Comparison of ENCODE assay signal across 22 cellular contexts in the genomic region with DNA sequence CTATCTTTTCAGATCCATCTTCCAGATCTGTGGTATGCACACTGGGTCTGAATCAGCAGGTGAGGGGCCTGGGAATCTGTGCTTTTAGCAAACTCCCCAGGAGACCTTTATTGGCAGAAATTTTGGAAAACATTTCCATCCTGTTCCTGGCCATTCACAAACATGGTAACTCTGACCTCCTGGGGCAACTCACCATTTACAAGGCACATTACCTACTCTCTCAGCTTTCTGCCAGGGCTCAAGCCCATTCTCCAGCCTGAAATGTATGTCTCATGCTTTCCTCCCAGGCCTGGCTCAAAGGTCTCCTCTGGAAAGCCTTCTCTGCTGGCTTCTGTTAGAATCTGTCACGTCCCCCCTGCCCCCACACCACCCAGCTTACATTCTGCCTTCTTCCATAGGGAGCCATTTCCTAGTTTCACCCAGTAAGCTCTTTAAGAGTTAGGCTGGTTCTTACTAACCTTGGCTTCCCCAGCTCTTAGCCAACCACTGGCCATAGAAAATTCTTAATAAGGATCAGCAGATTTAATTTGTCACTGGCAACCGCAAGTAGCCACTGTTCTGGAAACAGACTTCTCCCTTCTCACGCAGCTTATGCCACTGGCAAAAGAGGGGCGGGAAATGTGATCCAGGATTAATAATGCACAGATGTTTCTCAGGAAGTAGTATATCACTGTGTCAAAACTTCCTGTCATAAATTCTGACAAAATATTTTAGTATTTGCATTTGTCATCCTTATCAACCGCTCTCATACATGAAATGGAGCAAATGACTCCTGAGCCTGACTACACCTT. TPM values are rescaled to one million over a fixed set of nuclear protein-coding genes. Genes with fewer than 3 reads are reported as not detected.
DNase-seq lines count a peak whose midpoint lies in the region; ATAC-seq and TF ChIP-seq lines count a peak whose summit lies in the region.
"Had no signal": no experiment of that assay in that cellular context is flagged by ENCODE, and none has a peak within 500 bp of the region (broad histone marks: within the 10 kb centered on the region; RNA-seq: fewer than 3 reads in every experiment).

No MANE protein-coding gene starts in this region.

- H3K4me1 ChIP-seq in GM23338 (ENCODE audit: insufficient read depth) (peaks cover 93% of the 10 kb centered on the region), endodermal cell (ENCODE audit: control insufficient read depth, insufficient read depth, low read length) (no peaks in the 10 kb centered on the region)
- H3K4me1 ChIP-seq: breast epithelium, stomach had no signal

- H3K9me3 Mint-ChIP-seq in GM23338 (no peaks in the 10 kb centered on the region), endodermal cell (no peaks in the 10 kb centered on the region)

- H3K4me1 Mint-ChIP-seq in GM23338 (peaks cover 83% of the 10 kb centered on the region), endodermal cell (peaks cover 13% of the 10 kb centered on the region)

- TF ChIP-seq CTCF in GM23338 (conservative IDR thresholded peaks at IDR 0.05; ENCODE audit: low read depth in 2 of 2) = no peak
- no peak for TF ChIP-seq CTCF in endodermal cell (conservative IDR thresholded peaks at IDR 0.05)

- H3K36me3 Mint-ChIP-seq in GM23338 (ENCODE audit: low read depth) (no peaks in the 10 kb centered on the region), endodermal cell (ENCODE audit: low read depth) (no peaks in the 10 kb centered on the region)

- H3K9me3 ChIP-seq in endodermal cell (ENCODE audit: control insufficient read depth, low read length) = no peaks in the 10 kb centered on the region
- H3K9me3 ChIP-seq: breast epithelium, stomach, tibial nerve had no signal

- H3K27ac ChIP-seq in GM23338 (ENCODE audit: low read depth) = peak overlapping the region; percentile 87
- no peak overlapping the region for H3K27ac ChIP-seq in endodermal cell (ENCODE audit: low read depth, low read length)
- H3K27ac ChIP-seq: breast epithelium, coronary artery, stomach, tibial nerve had no signal

- H4K20me1 ChIP-seq in GM23338 (replicated peaks; ENCODE audit: insufficient read depth) = no peaks in the 10 kb centered on the region

- H3K27ac Mint-ChIP-seq in GM23338 = peak overlapping the region; percentile 75
- H3K27ac Mint-ChIP-seq in endodermal cell = no peak overlapping the region
- H3K27ac Mint-ChIP-seq: activated CD8-positive, alpha-beta T cell treated with anti-CD3 and anti-CD28 coated beads, Interleukin-2, amount 10 ng/mL, durations not matched to agents 7 days and 5 days had no signal

- intact Hi-C loops in head of caudate nucleus (cut with DNase I) = no loop called here

- no peak overlapping the region for H3K9ac ChIP-seq in endodermal cell (ENCODE audit: extremely low read depth, low read length, poor library complexity, severe bottlenecking)

- no peak overlapping the region for H2AFZ ChIP-seq in GM23338

- ATAC-seq in GM23338 (no peak), GM21515 (IDR thresholded peaks at IDR 0.05; ENCODE audit: unreplicated experiment) (no peak)
- ATAC-seq: activated CD8-positive, alpha-beta T cell treated with anti-CD3 and anti-CD28 coated beads, Interleukin-2, amount 10 ng/mL, durations not matched to agents 7 days and 5 days had no signal

- H3K4me3 ChIP-seq in GM23338 = no peak overlapping the region
- no peak overlapping the region for H3K4me3 ChIP-seq in endodermal cell (ENCODE audit: low read length)
- H3K4me3 ChIP-seq: breast epithelium, coronary artery, stomach, tibial nerve had no signal

- H3K4me3 Mint-ChIP-seq in GM23338 (no peak overlapping the region), endodermal cell (no peak overlapping the region)
- H3K4me3 Mint-ChIP-seq: activated CD8-positive, alpha-beta T cell treated with anti-CD3 and anti-CD28 coated beads, Interleukin-2, amount 10 ng/mL, durations not matched to agents 7 days and 5 days had no signal

- DNase-seq in AG20443 (ENCODE audit: low spot score) (peak; percentile 14), GM23338 (ENCODE audit: low spot score) (peak; percentile 13), NCI-H524 (lab: John Stamatoyannopoulos, UW) (peak; percentile 71 to 97), endodermal cell (peak; percentile 53), head of caudate nucleus (no peak), EL (no peak)
- DNase-seq in activated CD8-positive, alpha-beta memory T cell treated with anti-CD3 and anti-CD28 coated beads for 24 hours = no peak
- DNase-seq: activated CD4-positive, CD25-positive, alpha-beta regulatory T cell treated with anti-CD3 and anti-CD28 coated beads, Interleukin-2, amount 50 U/mL, for 72 hours; activated CD8-positive, alpha-beta T cell treated with anti-CD3 and anti-CD28 coated beads, Interleukin-2, amount 10 ng/mL, durations not matched to agents 7 days and 5 days; activated T-cell treated with anti-CD3 and anti-CD28 coated beads, Interleukin-2, amount 50 U/mL, for 1 hour; GOT3; mammary epithelial cell; NCI-H1048; NCI-H1930; NCI-H345; stimulated activated CD4-positive, alpha-beta T cell treated with anti-CD3 and anti-CD28 coated beads, Interleukin-12 subunit alpha, Interleukin-12 subunit beta, amount 100 ng/mL, for 4 hours; stimulated activated CD4-positive, alpha-beta T cell treated with anti-CD3 and anti-CD28 coated beads, Interleukin-4, amount 100 ng/mL, for 4 hours; stomach had no signal

- peaks cover 2% of the 10 kb centered on the region; the same call in 1 of the 2 replicates for H3K79me2 ChIP-seq in GM23338 (replicated peaks; ENCODE audit: insufficient read depth)

- H3K27me3 Mint-ChIP-seq in GM23338 (ENCODE audit: insufficient read depth, low read depth, poor library complexity) = peaks cover 4% of the 10 kb centered on the region
- no peaks in the 10 kb centered on the region for H3K27me3 Mint-ChIP-seq in endodermal cell (ENCODE audit: insufficient read depth)

- H3K36me3 ChIP-seq in GM23338 (ENCODE audit: insufficient read depth) (no peaks in the 10 kb centered on the region), endodermal cell (ENCODE audit: control insufficient read depth, insufficient read depth, low read length) (no peaks in the 10 kb centered on the region)
- H3K36me3 ChIP-seq: breast epithelium, stomach, tibial nerve had no signal

- H3K9me2 ChIP-seq in GM23338 (ENCODE audit: insufficient read depth) = no peaks in the 10 kb centered on the region

- no peaks in the 10 kb centered on the region for H3K27me3 ChIP-seq in GM23338 (ENCODE audit: insufficient read depth)
- no peaks in the 10 kb centered on the region for H3K27me3 ChIP-seq in endodermal cell (ENCODE audit: control insufficient read depth, insufficient read depth, low read length, poor library complexity, severe bottlenecking)
- H3K27me3 ChIP-seq: breast epithelium, stomach, tibial nerve had no signal

- H3F3A ChIP-seq in GM23338 (replicated peaks; ENCODE audit: low read depth) = peaks cover 10% of the 10 kb centered on the region

- H3K4me2 ChIP-seq in GM23338 = peak overlapping the region; percentile 52; the same call in 1 of the 2 replicates

- WGBS in endodermal cell (ENCODE audit: insufficient coverage in 1 of 2, insufficient read length in 1 of 2), 2 experiments = 77 to 90% methylated on average over 3 to 5 of the region's 5 CpGs

TF ChIP-seq in GM23338, 12 proteins besides CTCF, POLR2A, EP300 and RAD21 (continues in another document):
- TF ChIP-seq EZH2phosphoT487 (IDR thresholded peaks at IDR 0.05; ENCODE audit: unreplicated experiment) (no peak), EZH2 (IDR thresholded peaks at IDR 0.05; ENCODE audit: low read depth, unreplicated experiment) (no peak), STAT1 (IDR thresholded peaks at IDR 0.05; ENCODE audit: unreplicated experiment) (no peak), JUNB (IDR thresholded peaks at IDR 0.05; ENCODE audit: unreplicated experiment) (no peak), REST (IDR thresholded peaks at IDR 0.05; ENCODE audit: unreplicated experiment) (no peak), POLR2AphosphoS5 (IDR thresholded peaks at IDR 0.05; ENCODE audit: low read depth) (no peak)

RNA-seq across cellular contexts. Expression of gene RORA, which starts 55.0 kb away (rescaled TPM):
- 12.9 and 13.6 TPM in 2 replicates for total RNA-seq in GM23338 (2014; rRNA removed; shearing (Covaris generic))
- polyA plus RNA-seq in GM23338 (2016; fragmentation: Nextera tagmentation; extraction: Ambion mirVana) = 5.1 and 8.2 TPM in 2 replicates
- total RNA-seq in endodermal cell = 10 to 100 TPM; 30.5 to 35.2 TPM
- 4.2 TPM for polyA plus RNA-seq in endodermal cell (2013, experiment 1 of 2)
- 4.3 TPM for polyA plus RNA-seq in endodermal cell (2013, experiment 2 of 2)

Comparison
In these comparisons a context has a peak if more than half of its experiments do, and no peak if none do; other contexts are left out.
1. DNase-seq: peak in AG20443 (single experiment), GM23338 (single experiment), NCI-H524 (2 of 2) and endodermal cell (single experiment); none in head of caudate nucleus (0 of 42), activated CD8-positive, alpha-beta memory T cell treated with anti-CD3 and anti-CD28 coated beads for 24 hours (single experiment) and EL (single experiment).